In genomic region chr20:991850-992249, GRCh38 we compare ENCODE assay signal across 1 cellular context.
TF ChIP-seq lines count a peak whose summit lies in the region.

No MANE protein-coding gene starts in this region.

TF ChIP-seq in SK-N-SH treated with all-trans-retinoic acid at 6 μM for 48 hours, 23 proteins besides CTCF, POLR2A, EP300 and RAD21 (continued from another document):
- no peak for TF ChIP-seq TSHZ2 (CRISPR knock-in tag; IDR thresholded peaks at IDR 0.05)
- no peak for TF ChIP-seq CSDC2 (CRISPR knock-in tag; IDR thresholded peaks at IDR 0.05)
- no peak for TF ChIP-seq TOX (CRISPR knock-in tag; IDR thresholded peaks at IDR 0.05; ENCODE audit: borderline replicate concordance)
- no peak for TF ChIP-seq BACH2 (CRISPR knock-in tag; IDR thresholded peaks at IDR 0.05; ENCODE audit: borderline replicate concordance)
- no peak for TF ChIP-seq RARB (CRISPR knock-in tag; IDR thresholded peaks at IDR 0.05)
- no peak for TF ChIP-seq PPARA (CRISPR knock-in tag; IDR thresholded peaks at IDR 0.05; ENCODE audit: borderline replicate concordance)
- TF ChIP-seq ISL1 (CRISPR knock-in tag; IDR thresholded peaks at IDR 0.05): no peak
- TF ChIP-seq TCF4 (CRISPR knock-in tag; IDR thresholded peaks at IDR 0.05; ENCODE audit: borderline replicate concordance): no peak
- TF ChIP-seq CREB5 (CRISPR knock-in tag; IDR thresholded peaks at IDR 0.05; ENCODE audit: low read depth): no peak
